Comparison of ENCODE assay signal across 15 cellular contexts in genomic region chr2:56232912-56233311, GRCh38. TPM values are rescaled to one million over a fixed set of nuclear protein-coding genes. Genes with fewer than 3 reads are reported as not detected.
A peak's percentile ranks its signal among the peaks of the same experiment; 100 is the strongest.
DNase-seq lines count a peak whose midpoint lies in the region; ATAC-seq and TF ChIP-seq lines count a peak whose summit lies in the region.
"Had no signal": no experiment of that assay in that cellular context is flagged by ENCODE, and none has a peak within 500 bp of the region (broad histone marks: within the 10 kb centered on the region; RNA-seq: fewer than 3 reads in every experiment).

No MANE protein-coding gene starts in this region.

- POLR2A ChIA-PET in WTC11 (lab: Charles Lee), result no interaction called here
- POLR2A ChIA-PET in activated CD8-positive, alpha-beta T cell treated with anti-CD3 and anti-CD28 coated beads, Interleukin-2, amount 10 ng/mL, durations not matched to agents 7 days and 5 days (lab: Charles Lee), result no interaction called here

- H3K36me3 ChIP-seq in GM23338 (ENCODE audit: insufficient read depth) (no peaks in the 10 kb centered on the region), neural progenitor cell (no peaks in the 10 kb centered on the region)
- H3K36me3 ChIP-seq: BLaER1 treated with 17β-estradiol and CSF1 and Interleukin-3, amounts not matched to agents 10 nM and 100 nM had no signal

- CTCF ChIA-PET in WTC11 (lab: Charles Lee), result interaction anchor here (1.0 kb wide), 1 partner anchor 49 kb away, joined by 6 read pairs; the partner anchor contains the start of gene CCDC85A
- CTCF ChIA-PET in activated CD8-positive, alpha-beta T cell treated with anti-CD3 and anti-CD28 coated beads, Interleukin-2, amount 10 ng/mL, durations not matched to agents 7 days and 5 days (lab: Charles Lee), result no interaction called here

- H3K27ac Mint-ChIP-seq in GM23338, result peak overlapping the region; percentile 57; the same call in 1 of the 2 replicates
- peak overlapping the region; percentile 24; the same call in 1 of the 2 replicates for H3K27ac Mint-ChIP-seq in WTC11
- no peak overlapping the region for H3K27ac Mint-ChIP-seq in neural progenitor cell
- H3K27ac Mint-ChIP-seq in activated CD8-positive, alpha-beta T cell treated with anti-CD3 and anti-CD28 coated beads, Interleukin-2, amount 10 ng/mL, durations not matched to agents 7 days and 5 days, result no peak overlapping the region
- H3K27ac Mint-ChIP-seq: CD4-positive, CD25-positive, alpha-beta regulatory T cell; HFFc6 had no signal

- no peak overlapping the region for H3K4me3 ChIP-seq in GM23338
- no peak overlapping the region for H3K4me3 ChIP-seq in neural progenitor cell
- H3K4me3 ChIP-seq: BLaER1 treated with 17β-estradiol and CSF1 and Interleukin-3, amounts not matched to agents 10 nM and 100 nM; GM23248 had no signal

- H3K4me1 ChIP-seq in GM23338 (ENCODE audit: insufficient read depth) (no peaks in the 10 kb centered on the region; the same call in 1 of the 2 replicates), neural progenitor cell (peaks cover 12% of the 10 kb centered on the region)
- H3K4me1 ChIP-seq: BLaER1 treated with 17β-estradiol and CSF1 and Interleukin-3, amounts not matched to agents 10 nM and 100 nM had no signal

- H3K4me1 Mint-ChIP-seq in GM23338 (peaks cover 24% of the 10 kb centered on the region), WTC11 (peaks cover 23% of the 10 kb centered on the region), neural progenitor cell (peaks cover 7% of the 10 kb centered on the region)
- no peaks in the 10 kb centered on the region for H3K4me1 Mint-ChIP-seq in activated CD8-positive, alpha-beta T cell treated with anti-CD3 and anti-CD28 coated beads, Interleukin-2, amount 10 ng/mL, durations not matched to agents 7 days and 5 days (ENCODE audit: low read depth)
- H3K4me1 Mint-ChIP-seq: CD4-positive, CD25-positive, alpha-beta regulatory T cell had no signal

- no peak overlapping the region for H3K9ac ChIP-seq in neural progenitor cell
- H3K9ac ChIP-seq: BLaER1 treated with 17β-estradiol and CSF1 and Interleukin-3, amounts not matched to agents 10 nM and 100 nM; GM23248 had no signal

- no peaks in the 10 kb centered on the region for H3K9me2 ChIP-seq in GM23338 (ENCODE audit: insufficient read depth)

- no peak for TF ChIP-seq CTCF in GM23338 (conservative IDR thresholded peaks at IDR 0.05; ENCODE audit: low read depth in 2 of 2)
- TF ChIP-seq CTCF in WTC11 (IDR thresholded peaks at IDR 0.05), result no peak
- no peak for TF ChIP-seq CTCF in neural progenitor cell (IDR thresholded peaks at IDR 0.05)

- ATAC-seq in GM23338 (peak; percentile 98), WTC11 (peak; percentile 98)
- no peak for ATAC-seq in activated CD8-positive, alpha-beta T cell treated with anti-CD3 and anti-CD28 coated beads, Interleukin-2, amount 10 ng/mL, durations not matched to agents 7 days and 5 days

- no peak overlapping the region for H3K27ac ChIP-seq in GM23338 (ENCODE audit: low read depth)
- no peak overlapping the region for H3K27ac ChIP-seq in neural progenitor cell
- H3K27ac ChIP-seq: BLaER1 treated with 17β-estradiol and CSF1 and Interleukin-3, amounts not matched to agents 10 nM and 100 nM; GM23248; HL-60 had no signal

- peaks cover 1% of the 10 kb centered on the region for H3K27me3 Mint-ChIP-seq in GM23338 (ENCODE audit: insufficient read depth, low read depth, poor library complexity)
- H3K27me3 Mint-ChIP-seq in WTC11 (ENCODE audit: low read depth), result no peaks in the 10 kb centered on the region
- peaks cover 2% of the 10 kb centered on the region for H3K27me3 Mint-ChIP-seq in neural progenitor cell (ENCODE audit: insufficient read depth, low read depth)
- no peaks in the 10 kb centered on the region for H3K27me3 Mint-ChIP-seq in activated CD8-positive, alpha-beta T cell treated with anti-CD3 and anti-CD28 coated beads, Interleukin-2, amount 10 ng/mL, durations not matched to agents 7 days and 5 days (ENCODE audit: low read depth)
- H3K27me3 Mint-ChIP-seq: CD4-positive, CD25-positive, alpha-beta regulatory T cell had no signal

- no peaks in the 10 kb centered on the region for H3K9me3 Mint-ChIP-seq in GM23338
- H3K9me3 Mint-ChIP-seq in WTC11, result no peaks in the 10 kb centered on the region
- no peaks in the 10 kb centered on the region for H3K9me3 Mint-ChIP-seq in neural progenitor cell
- H3K9me3 Mint-ChIP-seq in activated CD8-positive, alpha-beta T cell treated with anti-CD3 and anti-CD28 coated beads, Interleukin-2, amount 10 ng/mL, durations not matched to agents 7 days and 5 days (ENCODE audit: insufficient read depth), result no peaks in the 10 kb centered on the region
- H3K9me3 Mint-ChIP-seq: HFFc6 had no signal

- H3K9me3 ChIP-seq in neural progenitor cell (ENCODE audit: low read depth), result no peaks in the 10 kb centered on the region
- H3K9me3 ChIP-seq: BLaER1 treated with 17β-estradiol and CSF1 and Interleukin-3, amounts not matched to agents 10 nM and 100 nM had no signal

- H4K20me1 ChIP-seq in GM23338 (replicated peaks; ENCODE audit: insufficient read depth) (no peaks in the 10 kb centered on the region), neural progenitor cell (ENCODE audit: low read depth) (no peaks in the 10 kb centered on the region)

- no peaks in the 10 kb centered on the region for H3K36me3 Mint-ChIP-seq in GM23338 (ENCODE audit: low read depth)
- H3K36me3 Mint-ChIP-seq in WTC11, result no peaks in the 10 kb centered on the region
- no peaks in the 10 kb centered on the region for H3K36me3 Mint-ChIP-seq in neural progenitor cell
- H3K36me3 Mint-ChIP-seq in activated CD8-positive, alpha-beta T cell treated with anti-CD3 and anti-CD28 coated beads, Interleukin-2, amount 10 ng/mL, durations not matched to agents 7 days and 5 days (ENCODE audit: low read depth), result no peaks in the 10 kb centered on the region
- H3K36me3 Mint-ChIP-seq: CD4-positive, CD25-positive, alpha-beta regulatory T cell had no signal

- peak; percentile 71 for DNase-seq in GM23338 (ENCODE audit: low spot score)
- peak; percentile 11 for DNase-seq in WTC11 (ENCODE audit: low spot score)
- peak; percentile 45 for DNase-seq in iPS DF 19.7 (ENCODE audit: low read depth, low spot score)
- DNase-seq in neural progenitor cell (ENCODE audit: low spot score), result peak; percentile 19
- no peak for DNase-seq in NK-92 treated with Interleukin-12 subunit alpha and Interleukin-12 subunit beta, amount 100 ng/mL, for 24 hours (lab: John Stamatoyannopoulos, UW)
- no peak for DNase-seq in activated CD8-positive, alpha-beta T cell treated with anti-CD3 and anti-CD28 coated beads, Interleukin-2, amount 10 ng/mL, durations not matched to agents 7 days and 5 days
- DNase-seq in NCI-H510A treated with DMSO at 0.1 percent for 48 hours (lab: John Stamatoyannopoulos, UW), result no peak
- DNase-seq: ACHN; CD4-positive, CD25-positive, alpha-beta regulatory T cell; DMS53; GM23248; HCEC 1CT; HFFc6 had no signal

- no peaks in the 10 kb centered on the region for H3K79me2 ChIP-seq in GM23338 (replicated peaks; ENCODE audit: insufficient read depth)
- H3K79me2 ChIP-seq in neural progenitor cell (ENCODE audit: low read depth), result no peaks in the 10 kb centered on the region

- H3K4me2 ChIP-seq in GM23338 (peak overlapping the region; percentile 16; the same call in 1 of the 2 replicates), neural progenitor cell (no peak overlapping the region)
- H3K4me2 ChIP-seq: BLaER1 treated with 17β-estradiol and CSF1 and Interleukin-3, amounts not matched to agents 10 nM and 100 nM had no signal

- H2AFZ ChIP-seq in GM23338 (no peak overlapping the region), neural progenitor cell (replicated peaks) (peak overlapping the region; percentile 58)
- H2AFZ ChIP-seq: GM23248 had no signal

- H3F3A ChIP-seq in GM23338 (replicated peaks; ENCODE audit: low read depth) (no peaks in the 10 kb centered on the region), neural progenitor cell (ENCODE audit: low read depth) (no peaks in the 10 kb centered on the region)

- H3K4me3 Mint-ChIP-seq in GM23338, result no peak overlapping the region
- no peak overlapping the region for H3K4me3 Mint-ChIP-seq in WTC11
- H3K4me3 Mint-ChIP-seq in neural progenitor cell, result no peak overlapping the region
- H3K4me3 Mint-ChIP-seq in activated CD8-positive, alpha-beta T cell treated with anti-CD3 and anti-CD28 coated beads, Interleukin-2, amount 10 ng/mL, durations not matched to agents 7 days and 5 days, result no peak overlapping the region
- H3K4me3 Mint-ChIP-seq: CD4-positive, CD25-positive, alpha-beta regulatory T cell had no signal

- no peaks in the 10 kb centered on the region for H3K27me3 ChIP-seq in GM23338 (ENCODE audit: insufficient read depth)
- H3K27me3 ChIP-seq in neural progenitor cell, result no peaks in the 10 kb centered on the region
- H3K27me3 ChIP-seq: BLaER1 treated with 17β-estradiol and CSF1 and Interleukin-3, amounts not matched to agents 10 nM and 100 nM had no signal

TF ChIP-seq in GM23338, 12 proteins besides CTCF, POLR2A, EP300 and RAD21 (continues in another document):
- TF ChIP-seq CREB1 (CRISPR knock-in tag; IDR thresholded peaks at IDR 0.05; ENCODE audit: low read depth), result no peak
- TF ChIP-seq ZNF331 (CRISPR knock-in tag; IDR thresholded peaks at IDR 0.05; ENCODE audit: low read depth), result no peak
- TF ChIP-seq EZH2 (IDR thresholded peaks at IDR 0.05; ENCODE audit: low read depth, unreplicated experiment), result no peak

TF ChIP-seq in WTC11, 78 proteins besides CTCF, POLR2A, EP300 and RAD21 (continues in another document):
- TF ChIP-seq ZBTB21 (CRISPR knock-in tag; IDR thresholded peaks at IDR 0.05; ENCODE audit: borderline replicate concordance) (no peak), TEAD1 (CRISPR knock-in tag; IDR thresholded peaks at IDR 0.05) (no peak), TCF7 (CRISPR knock-in tag; IDR thresholded peaks at IDR 0.05; ENCODE audit: low read depth) (no peak)

RNA-seq across cellular contexts. Expression of gene CCDC85A, which starts 49.1 kb away (rescaled TPM):
- total RNA-seq in GM23338 (2014; rRNA removed; shearing (Covaris generic)), result 0.24 and 0.47 TPM in 2 replicates
- polyA plus RNA-seq in GM23338 (2016; fragmentation: Nextera tagmentation; extraction: Ambion mirVana), result 0.17 and 0.21 TPM in 2 replicates
- total RNA-seq in WTC11 (2021) (0.22 to 0.27 TPM (median 0.25 TPM) in 3 replicates), neural progenitor cell (ENCODE audit: low replicate concordance) (0.34 and 0.43 TPM in 2 replicates)
- total RNA-seq in activated CD8-positive, alpha-beta T cell treated with anti-CD3 and anti-CD28 coated beads, Interleukin-2, amount 10 ng/mL, durations not matched to agents 7 days and 5 days, result not detected
- total RNA-seq: CD4-positive, CD25-positive, alpha-beta regulatory T cell had no signal
- polyA plus RNA-seq: CD4-positive, CD25-positive, alpha-beta regulatory T cell had no signal

Comparison
In these comparisons a context has a peak if more than half of its experiments do, and no peak if none do; other contexts are left out.
1. DNase-seq: peak in GM23338 (single experiment), WTC11 (single experiment), iPS DF 19.7 (single experiment) and neural progenitor cell (single experiment); none in NK-92 treated with Interleukin-12 subunit alpha and Interleukin-12 subunit beta, amount 100 ng/mL, for 24 hours (single experiment), activated CD8-positive, alpha-beta T cell treated with anti-CD3 and anti-CD28 coated beads, Interleukin-2, amount 10 ng/mL, durations not matched to agents 7 days and 5 days (single experiment) and NCI-H510A treated with DMSO at 0.1 percent for 48 hours (single experiment).
2. H3K27ac Mint-ChIP-seq: peak in GM23338 (single experiment) and WTC11 (single experiment); none in neural progenitor cell (single experiment) and activated CD8-positive, alpha-beta T cell treated with anti-CD3 and anti-CD28 coated beads, Interleukin-2, amount 10 ng/mL, durations not matched to agents 7 days and 5 days (single experiment).